ENCODE assay signal across 1 cellular context in the genomic region with DNA sequence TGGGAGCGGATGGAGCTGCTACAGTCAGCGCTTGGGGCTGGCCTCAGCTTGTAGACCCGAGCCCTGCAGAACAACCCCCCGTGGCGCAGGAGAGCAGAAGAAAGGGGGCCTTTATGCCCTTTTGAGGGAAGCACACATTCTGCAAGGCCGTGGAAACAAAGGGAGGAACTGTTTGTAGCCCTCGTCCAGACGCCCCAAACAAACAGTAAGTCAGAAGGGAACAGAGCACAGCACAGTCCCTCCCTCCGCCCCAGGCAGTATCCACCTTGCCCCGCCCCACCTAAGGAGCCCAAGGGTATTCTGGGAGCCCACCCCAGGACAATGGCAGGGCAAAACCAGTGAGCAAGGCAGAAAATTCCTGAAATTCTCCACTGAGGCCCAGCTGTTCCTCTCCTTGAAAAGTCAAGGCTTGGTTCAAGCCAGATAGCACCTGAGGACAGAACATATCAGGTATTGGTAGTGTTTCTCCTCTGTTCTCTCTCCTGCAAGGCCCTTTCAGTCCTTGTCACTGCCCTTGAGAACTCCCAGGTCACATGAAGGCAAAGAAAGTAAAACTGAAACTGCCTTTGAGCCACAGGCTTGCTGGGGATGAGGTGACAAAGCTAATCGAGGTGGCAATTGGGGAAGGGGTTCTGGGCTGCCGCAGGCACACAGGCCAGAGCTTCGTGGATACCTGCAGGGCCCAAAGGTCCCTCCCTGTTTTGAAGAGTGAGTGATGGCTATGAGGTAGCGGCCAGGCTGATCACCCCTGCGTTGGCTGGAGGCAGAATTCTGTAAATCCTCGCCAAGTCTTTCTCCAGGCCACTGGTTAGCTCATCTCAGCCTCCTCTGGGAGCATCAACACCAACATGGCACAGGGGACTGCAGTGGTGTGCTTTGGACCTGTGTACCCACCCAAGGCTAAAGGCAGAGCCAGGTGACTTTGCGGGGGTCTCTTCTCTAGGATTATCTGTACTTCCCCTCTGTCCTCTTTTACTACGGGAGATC.
TF ChIP-seq lines count a peak whose summit lies in the region.

No MANE protein-coding gene starts in this region.

TF ChIP-seq in HEK293, 187 proteins besides CTCF, POLR2A, EP300 and RAD21 (continued from another document and continues in another):
- TF ChIP-seq, protein P1, sequence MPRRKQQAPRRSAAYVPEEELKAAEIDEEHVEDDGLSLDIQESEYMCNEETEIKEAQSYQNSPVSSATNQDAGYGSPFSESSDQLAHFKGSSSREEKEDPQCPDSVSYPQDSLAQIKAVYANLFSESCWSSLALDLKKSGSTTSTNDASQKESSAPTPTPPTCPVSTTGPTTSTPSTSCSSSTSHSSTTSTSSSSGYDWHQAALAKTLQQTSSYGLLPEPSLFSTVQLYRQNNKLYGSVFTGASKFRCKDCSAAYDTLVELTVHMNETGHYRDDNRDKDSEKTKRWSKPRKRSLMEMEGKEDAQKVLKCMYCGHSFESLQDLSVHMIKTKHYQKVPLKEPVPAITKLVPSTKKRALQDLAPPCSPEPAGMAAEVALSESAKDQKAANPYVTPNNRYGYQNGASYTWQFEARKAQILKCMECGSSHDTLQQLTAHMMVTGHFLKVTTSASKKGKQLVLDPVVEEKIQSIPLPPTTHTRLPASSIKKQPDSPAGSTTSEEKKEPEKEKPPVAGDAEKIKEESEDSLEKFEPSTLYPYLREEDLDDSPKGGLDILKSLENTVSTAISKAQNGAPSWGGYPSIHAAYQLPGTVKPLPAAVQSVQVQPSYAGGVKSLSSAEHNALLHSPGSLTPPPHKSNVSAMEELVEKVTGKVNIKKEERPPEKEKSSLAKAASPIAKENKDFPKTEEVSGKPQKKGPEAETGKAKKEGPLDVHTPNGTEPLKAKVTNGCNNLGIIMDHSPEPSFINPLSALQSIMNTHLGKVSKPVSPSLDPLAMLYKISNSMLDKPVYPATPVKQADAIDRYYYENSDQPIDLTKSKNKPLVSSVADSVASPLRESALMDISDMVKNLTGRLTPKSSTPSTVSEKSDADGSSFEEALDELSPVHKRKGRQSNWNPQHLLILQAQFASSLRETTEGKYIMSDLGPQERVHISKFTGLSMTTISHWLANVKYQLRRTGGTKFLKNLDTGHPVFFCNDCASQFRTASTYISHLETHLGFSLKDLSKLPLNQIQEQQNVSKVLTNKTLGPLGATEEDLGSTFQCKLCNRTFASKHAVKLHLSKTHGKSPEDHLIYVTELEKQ (tag by site-specific recombination; IDR thresholded peaks at IDR 0.05; ENCODE audit: borderline replicate concordance): no peak
- TF ChIP-seq, protein P2, sequence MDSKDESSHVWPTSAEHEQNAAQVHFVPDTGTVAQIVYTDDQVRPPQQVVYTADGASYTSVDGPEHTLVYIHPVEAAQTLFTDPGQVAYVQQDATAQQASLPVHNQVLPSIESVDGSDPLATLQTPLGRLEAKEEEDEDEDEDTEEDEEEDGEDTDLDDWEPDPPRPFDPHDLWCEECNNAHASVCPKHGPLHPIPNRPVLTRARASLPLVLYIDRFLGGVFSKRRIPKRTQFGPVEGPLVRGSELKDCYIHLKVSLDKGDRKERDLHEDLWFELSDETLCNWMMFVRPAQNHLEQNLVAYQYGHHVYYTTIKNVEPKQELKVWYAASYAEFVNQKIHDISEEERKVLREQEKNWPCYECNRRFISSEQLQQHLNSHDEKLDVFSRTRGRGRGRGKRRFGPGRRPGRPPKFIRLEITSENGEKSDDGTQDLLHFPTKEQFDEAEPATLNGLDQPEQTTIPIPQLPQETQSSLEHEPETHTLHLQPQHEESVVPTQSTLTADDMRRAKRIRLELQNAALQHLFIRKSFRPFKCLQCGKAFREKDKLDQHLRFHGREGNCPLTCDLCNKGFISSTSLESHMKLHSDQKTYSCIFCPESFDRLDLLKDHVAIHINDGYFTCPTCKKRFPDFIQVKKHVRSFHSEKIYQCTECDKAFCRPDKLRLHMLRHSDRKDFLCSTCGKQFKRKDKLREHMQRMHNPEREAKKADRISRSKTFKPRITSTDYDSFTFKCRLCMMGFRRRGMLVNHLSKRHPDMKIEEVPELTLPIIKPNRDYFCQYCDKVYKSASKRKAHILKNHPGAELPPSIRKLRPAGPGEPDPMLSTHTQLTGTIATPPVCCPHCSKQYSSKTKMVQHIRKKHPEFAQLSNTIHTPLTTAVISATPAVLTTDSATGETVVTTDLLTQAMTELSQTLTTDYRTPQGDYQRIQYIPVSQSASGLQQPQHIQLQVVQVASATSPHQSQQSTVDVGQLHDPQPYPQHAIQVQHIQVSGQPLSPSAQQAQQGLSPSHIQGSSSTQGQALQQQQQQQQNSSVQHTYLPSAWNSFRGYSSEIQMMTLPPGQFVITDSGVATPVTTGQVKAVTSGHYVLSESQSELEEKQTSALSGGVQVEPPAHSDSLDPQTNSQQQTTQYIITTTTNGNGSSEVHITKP (tag by site-specific recombination; IDR thresholded peaks at IDR 0.05): peak; percentile 66
- TF ChIP-seq, protein P3, sequence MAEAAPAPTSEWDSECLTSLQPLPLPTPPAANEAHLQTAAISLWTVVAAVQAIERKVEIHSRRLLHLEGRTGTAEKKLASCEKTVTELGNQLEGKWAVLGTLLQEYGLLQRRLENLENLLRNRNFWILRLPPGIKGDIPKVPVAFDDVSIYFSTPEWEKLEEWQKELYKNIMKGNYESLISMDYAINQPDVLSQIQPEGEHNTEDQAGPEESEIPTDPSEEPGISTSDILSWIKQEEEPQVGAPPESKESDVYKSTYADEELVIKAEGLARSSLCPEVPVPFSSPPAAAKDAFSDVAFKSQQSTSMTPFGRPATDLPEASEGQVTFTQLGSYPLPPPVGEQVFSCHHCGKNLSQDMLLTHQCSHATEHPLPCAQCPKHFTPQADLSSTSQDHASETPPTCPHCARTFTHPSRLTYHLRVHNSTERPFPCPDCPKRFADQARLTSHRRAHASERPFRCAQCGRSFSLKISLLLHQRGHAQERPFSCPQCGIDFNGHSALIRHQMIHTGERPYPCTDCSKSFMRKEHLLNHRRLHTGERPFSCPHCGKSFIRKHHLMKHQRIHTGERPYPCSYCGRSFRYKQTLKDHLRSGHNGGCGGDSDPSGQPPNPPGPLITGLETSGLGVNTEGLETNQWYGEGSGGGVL (tag by site-specific recombination; IDR thresholded peaks at IDR 0.05): peak; percentile 52; the same call in 1 of the 2 replicates
- TF ChIP-seq ZNF341 (tag by site-specific recombination; IDR thresholded peaks at IDR 0.05; ENCODE audit: low read depth): peak; percentile 92
- TF ChIP-seq ZXDB (tag by site-specific recombination; IDR thresholded peaks at IDR 0.05): peak; percentile 65; the same call in 1 of the 2 replicates
- TF ChIP-seq ZBTB17 (tag by site-specific recombination; IDR thresholded peaks at IDR 0.05): 0 out of 2 replicates have a peak, but pooled peaks have one; percentile 24
- peak; percentile 80; the same call in 1 of the 2 replicates for TF ChIP-seq ZNF561 (tag by site-specific recombination; IDR thresholded peaks at IDR 0.05; ENCODE audit: borderline replicate concordance)
- no peak for TF ChIP-seq ZNF791 (tag by site-specific recombination; IDR thresholded peaks at IDR 0.05)
- peak; percentile 70; the same call in 1 of the 2 replicates for TF ChIP-seq ZNF610 (tag by site-specific recombination; IDR thresholded peaks at IDR 0.05; ENCODE audit: borderline replicate concordance)
- TF ChIP-seq, protein P4, sequence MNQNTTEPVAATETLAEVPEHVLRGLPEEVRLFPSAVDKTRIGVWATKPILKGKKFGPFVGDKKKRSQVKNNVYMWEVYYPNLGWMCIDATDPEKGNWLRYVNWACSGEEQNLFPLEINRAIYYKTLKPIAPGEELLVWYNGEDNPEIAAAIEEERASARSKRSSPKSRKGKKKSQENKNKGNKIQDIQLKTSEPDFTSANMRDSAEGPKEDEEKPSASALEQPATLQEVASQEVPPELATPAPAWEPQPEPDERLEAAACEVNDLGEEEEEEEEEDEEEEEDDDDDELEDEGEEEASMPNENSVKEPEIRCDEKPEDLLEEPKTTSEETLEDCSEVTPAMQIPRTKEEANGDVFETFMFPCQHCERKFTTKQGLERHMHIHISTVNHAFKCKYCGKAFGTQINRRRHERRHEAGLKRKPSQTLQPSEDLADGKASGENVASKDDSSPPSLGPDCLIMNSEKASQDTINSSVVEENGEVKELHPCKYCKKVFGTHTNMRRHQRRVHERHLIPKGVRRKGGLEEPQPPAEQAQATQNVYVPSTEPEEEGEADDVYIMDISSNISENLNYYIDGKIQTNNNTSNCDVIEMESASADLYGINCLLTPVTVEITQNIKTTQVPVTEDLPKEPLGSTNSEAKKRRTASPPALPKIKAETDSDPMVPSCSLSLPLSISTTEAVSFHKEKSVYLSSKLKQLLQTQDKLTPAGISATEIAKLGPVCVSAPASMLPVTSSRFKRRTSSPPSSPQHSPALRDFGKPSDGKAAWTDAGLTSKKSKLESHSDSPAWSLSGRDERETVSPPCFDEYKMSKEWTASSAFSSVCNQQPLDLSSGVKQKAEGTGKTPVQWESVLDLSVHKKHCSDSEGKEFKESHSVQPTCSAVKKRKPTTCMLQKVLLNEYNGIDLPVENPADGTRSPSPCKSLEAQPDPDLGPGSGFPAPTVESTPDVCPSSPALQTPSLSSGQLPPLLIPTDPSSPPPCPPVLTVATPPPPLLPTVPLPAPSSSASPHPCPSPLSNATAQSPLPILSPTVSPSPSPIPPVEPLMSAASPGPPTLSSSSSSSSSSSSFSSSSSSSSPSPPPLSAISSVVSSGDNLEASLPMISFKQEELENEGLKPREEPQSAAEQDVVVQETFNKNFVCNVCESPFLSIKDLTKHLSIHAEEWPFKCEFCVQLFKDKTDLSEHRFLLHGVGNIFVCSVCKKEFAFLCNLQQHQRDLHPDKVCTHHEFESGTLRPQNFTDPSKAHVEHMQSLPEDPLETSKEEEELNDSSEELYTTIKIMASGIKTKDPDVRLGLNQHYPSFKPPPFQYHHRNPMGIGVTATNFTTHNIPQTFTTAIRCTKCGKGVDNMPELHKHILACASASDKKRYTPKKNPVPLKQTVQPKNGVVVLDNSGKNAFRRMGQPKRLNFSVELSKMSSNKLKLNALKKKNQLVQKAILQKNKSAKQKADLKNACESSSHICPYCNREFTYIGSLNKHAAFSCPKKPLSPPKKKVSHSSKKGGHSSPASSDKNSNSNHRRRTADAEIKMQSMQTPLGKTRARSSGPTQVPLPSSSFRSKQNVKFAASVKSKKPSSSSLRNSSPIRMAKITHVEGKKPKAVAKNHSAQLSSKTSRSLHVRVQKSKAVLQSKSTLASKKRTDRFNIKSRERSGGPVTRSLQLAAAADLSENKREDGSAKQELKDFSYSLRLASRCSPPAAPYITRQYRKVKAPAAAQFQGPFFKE (tag by site-specific recombination; IDR thresholded peaks at IDR 0.05; ENCODE audit: borderline replicate concordance): no peak
- TF ChIP-seq KLF8 (tag by site-specific recombination; IDR thresholded peaks at IDR 0.05): 0 out of 2 replicates have a peak, but pooled peaks have one; percentile 19
- TF ChIP-seq, protein P5, sequence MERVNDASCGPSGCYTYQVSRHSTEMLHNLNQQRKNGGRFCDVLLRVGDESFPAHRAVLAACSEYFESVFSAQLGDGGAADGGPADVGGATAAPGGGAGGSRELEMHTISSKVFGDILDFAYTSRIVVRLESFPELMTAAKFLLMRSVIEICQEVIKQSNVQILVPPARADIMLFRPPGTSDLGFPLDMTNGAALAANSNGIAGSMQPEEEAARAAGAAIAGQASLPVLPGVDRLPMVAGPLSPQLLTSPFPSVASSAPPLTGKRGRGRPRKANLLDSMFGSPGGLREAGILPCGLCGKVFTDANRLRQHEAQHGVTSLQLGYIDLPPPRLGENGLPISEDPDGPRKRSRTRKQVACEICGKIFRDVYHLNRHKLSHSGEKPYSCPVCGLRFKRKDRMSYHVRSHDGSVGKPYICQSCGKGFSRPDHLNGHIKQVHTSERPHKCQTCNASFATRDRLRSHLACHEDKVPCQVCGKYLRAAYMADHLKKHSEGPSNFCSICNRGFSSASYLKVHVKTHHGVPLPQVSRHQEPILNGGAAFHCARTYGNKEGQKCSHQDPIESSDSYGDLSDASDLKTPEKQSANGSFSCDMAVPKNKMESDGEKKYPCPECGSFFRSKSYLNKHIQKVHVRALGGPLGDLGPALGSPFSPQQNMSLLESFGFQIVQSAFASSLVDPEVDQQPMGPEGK (tag by site-specific recombination; IDR thresholded peaks at IDR 0.05): peak; percentile 58
- peak; percentile 19; the same call in 1 of the 2 replicates for TF ChIP-seq ZNF24 (tag by site-specific recombination; IDR thresholded peaks at IDR 0.05)
- 0 out of 2 replicates have a peak, but pooled peaks have one; percentile 49 for TF ChIP-seq ZIC2 (tag by site-specific recombination; IDR thresholded peaks at IDR 0.05)
- peak; percentile 65; the same call in 1 of the 2 replicates for TF ChIP-seq ZBTB48 (tag by site-specific recombination; IDR thresholded peaks at IDR 0.05)
- TF ChIP-seq ZNF600 (tag by site-specific recombination; IDR thresholded peaks at IDR 0.05): peak; percentile 95
- TF ChIP-seq ZFP37 (tag by site-specific recombination; IDR thresholded peaks at IDR 0.05): 0 out of 2 replicates have a peak, but pooled peaks have one; percentile 39
- TF ChIP-seq, protein P6, sequence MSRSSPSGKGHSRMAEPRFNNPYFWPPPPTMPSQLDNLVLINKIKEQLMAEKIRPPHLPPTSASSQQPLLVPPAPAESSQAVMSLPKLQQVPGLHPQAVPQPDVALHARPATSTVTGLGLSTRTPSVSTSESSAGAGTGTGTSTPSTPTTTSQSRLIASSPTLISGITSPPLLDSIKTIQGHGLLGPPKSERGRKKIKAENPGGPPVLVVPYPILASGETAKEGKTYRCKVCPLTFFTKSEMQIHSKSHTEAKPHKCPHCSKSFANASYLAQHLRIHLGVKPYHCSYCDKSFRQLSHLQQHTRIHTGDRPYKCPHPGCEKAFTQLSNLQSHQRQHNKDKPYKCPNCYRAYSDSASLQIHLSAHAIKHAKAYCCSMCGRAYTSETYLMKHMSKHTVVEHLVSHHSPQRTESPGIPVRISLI (tag by site-specific recombination; IDR thresholded peaks at IDR 0.05): no peak
- TF ChIP-seq ZNF335 (tag by site-specific recombination; conservative IDR thresholded peaks at IDR 0.05): peak; percentile 67
- peak; percentile 84; the same call in 1 of the 2 replicates for TF ChIP-seq ZNF501 (tag by site-specific recombination; IDR thresholded peaks at IDR 0.05)
- peak; percentile 70 for TF ChIP-seq GLIS1 (tag by site-specific recombination; IDR thresholded peaks at IDR 0.05)
- TF ChIP-seq ZNF37A (tag by site-specific recombination; IDR thresholded peaks at IDR 0.05): no peak
- TF ChIP-seq ZBTB8A (tag by site-specific recombination; IDR thresholded peaks at IDR 0.05): peak; percentile 75
- peak; percentile 44; the same call in 1 of the 2 replicates for TF ChIP-seq SP7 (tag by site-specific recombination; IDR thresholded peaks at IDR 0.05)
- TF ChIP-seq KLF9 (tag by site-specific recombination; IDR thresholded peaks at IDR 0.05; ENCODE audit: low read depth): peak; percentile 60; the same call in 1 of the 2 replicates
- peak; percentile 63; the same call in 1 of the 2 replicates for TF ChIP-seq KLF16 (tag by site-specific recombination; IDR thresholded peaks at IDR 0.05)
- peak; percentile 77 for TF ChIP-seq ZNF76 (tag by site-specific recombination; IDR thresholded peaks at IDR 0.05; ENCODE audit: borderline replicate concordance, low read depth)
- 0 out of 2 replicates have a peak, but pooled peaks have one; percentile 53 for TF ChIP-seq ZEB2 (tag by site-specific recombination; IDR thresholded peaks at IDR 0.05)
- TF ChIP-seq ZNF658 (tag by site-specific recombination; IDR thresholded peaks at IDR 0.05): no peak
- TF ChIP-seq ZFP69B (tag by site-specific recombination; IDR thresholded peaks at IDR 0.05): peak; percentile 31; the same call in 1 of the 2 replicates
- TF ChIP-seq KLF7 (tag by site-specific recombination; IDR thresholded peaks at IDR 0.05; ENCODE audit: borderline replicate concordance): 0 out of 2 replicates have a peak, but pooled peaks have one; percentile 20
- TF ChIP-seq SP3 (tag by site-specific recombination; IDR thresholded peaks at IDR 0.05): peak; percentile 68
- TF ChIP-seq ZNF19 (tag by site-specific recombination; IDR thresholded peaks at IDR 0.05; ENCODE audit: low read depth): no peak
- TF ChIP-seq ZNF837 (tag by site-specific recombination; IDR thresholded peaks at IDR 0.05): 0 out of 2 replicates have a peak, but pooled peaks have one; percentile 50
- TF ChIP-seq GLIS2 (tag by site-specific recombination; IDR thresholded peaks at IDR 0.05): peak; percentile 87
